ENCODE assay signal across 8 cellular contexts in the genomic region with DNA sequence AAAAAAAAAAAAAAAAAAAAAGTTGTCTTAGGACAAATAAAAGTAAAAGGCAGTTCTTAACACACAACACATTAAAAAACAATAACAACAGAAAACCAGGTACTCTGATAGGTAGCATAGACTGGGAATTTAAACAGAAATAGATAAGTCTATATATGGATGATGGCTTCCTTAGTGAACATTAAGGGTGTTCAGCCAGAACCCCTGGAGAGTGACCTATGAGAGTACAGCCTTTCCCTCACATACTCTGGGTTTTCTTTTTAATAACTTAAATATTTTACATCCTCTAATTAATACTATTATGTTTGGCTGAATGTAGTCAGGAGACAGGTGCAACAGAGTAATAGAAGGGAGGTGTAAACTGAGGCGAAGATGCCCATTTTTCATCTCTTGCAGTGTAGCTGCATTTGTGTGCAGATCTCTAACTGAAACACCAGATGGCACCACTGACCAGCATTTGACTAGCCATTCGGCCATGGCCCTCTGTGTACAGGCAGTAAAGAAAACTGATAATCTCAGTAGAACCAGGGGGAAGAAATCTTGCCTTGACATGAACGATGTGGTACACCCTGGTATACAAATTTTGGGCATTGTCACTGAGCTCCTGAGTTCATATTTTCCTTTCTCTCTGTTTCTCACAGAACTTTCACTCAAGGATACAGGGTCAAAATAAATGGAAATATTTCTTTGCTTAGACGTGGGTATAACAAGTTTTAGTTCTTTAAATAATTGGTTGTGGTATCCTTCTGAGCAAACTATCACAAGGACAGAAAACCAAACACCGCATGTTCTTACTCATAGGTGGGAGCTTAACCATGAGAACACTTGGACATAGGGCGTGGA. TPM values are rescaled to one million over a fixed set of nuclear protein-coding genes. Genes with fewer than 3 reads are reported as not detected.
DNase-seq lines count a peak whose midpoint lies in the region; ATAC-seq and TF ChIP-seq lines count a peak whose summit lies in the region.

No MANE protein-coding gene starts in this region.

- RAD21 ChIA-PET in HCT116 (lab: Charles Lee; ENCODE audit: low non-redundant PET in 1 of 2, low total read pairs in 2 of 2, uncharacterized antibody in 2 of 2, unreplicated experiment in 2 of 2), result interaction anchor here (0.6 to 1.4 kb wide), 6 partner anchors 61 to 626 kb away, joined by 3 to 12 read pairs (median 6); no protein-coding TSS in a partner anchor

- H2AFZ ChIP-seq in HCT116 (ENCODE audit: low read depth, low read length, poor library complexity, severe bottlenecking), result no peak overlapping the region

- H3K4me2 ChIP-seq in HCT116 (ENCODE audit: low read length), result no peak overlapping the region

- H3K9ac ChIP-seq in HCT116 (ENCODE audit: low read length), result no peak overlapping the region

- H3K9me3 ChIP-seq in HCT116 (ENCODE audit: control insufficient read depth in 1 of 2, insufficient read depth in 1 of 2, low read depth in 1 of 2, low read length in 2 of 2), result no peaks in the 10 kb centered on the region
- no peaks in the 10 kb centered on the region for H3K9me3 ChIP-seq in vagina

- peaks cover 98% of the 10 kb centered on the region for H3K36me3 Mint-ChIP-seq in activated T-cell treated with anti-CD3 and anti-CD28 coated beads, Interleukin-2, amount 50 U/mL, for 24 hours (ENCODE audit: low read depth)
- H3K36me3 Mint-ChIP-seq in activated B cell treated with CpG ODN at 0.5 μM for 24 hours (ENCODE audit: low read depth), result peaks cover 20% of the 10 kb centered on the region

- POLR2A ChIA-PET in HCT116 (lab: Charles Lee) (no interaction called here), activated B cell treated with CpG ODN at 0.5 μM for 24 hours (lab: Charles Lee) (no interaction called here)

- no TSS peak for BruUV-seq in HCT116 (replicated peaks; lab: Mats Ljungman, UMichigan)

- ATAC-seq in HCT116 (peak; percentile 95), activated B cell treated with CpG ODN at 0.5 μM for 24 hours (ENCODE audit: low read depth) (peak; percentile 85)

- CTCF ChIA-PET in HCT116 (lab: Charles Lee), result interaction anchor here (0.6 to 9.0 kb wide), 13 partner anchors 25 to 828 kb away, joined by 3 to 101 read pairs (median 4); a partner anchor contains a TSS
- CTCF ChIA-PET in activated B cell treated with CpG ODN at 0.5 μM for 24 hours (lab: Charles Lee), result interaction anchor here (0.6 to 2.7 kb wide), 9 partner anchors 30 to 929 kb away, joined by 3 to 31 read pairs (median 4); no protein-coding TSS in a partner anchor

- H3K27me3 ChIP-seq in HCT116 (ENCODE audit: insufficient read depth, low read length) (no peaks in the 10 kb centered on the region), vagina (no peaks in the 10 kb centered on the region)

- intact Hi-C loops in HCT116 (cut with micrococcal nuclease) (loop anchor here (1.0 to 10.0 kb wide), 4 partner anchors 61 to 827 kb away; no protein-coding TSS in a partner anchor), activated B cell treated with CpG ODN at 0.5 μM for 24 hours (cut with micrococcal nuclease) (loop anchor here (1.0 to 10.0 kb wide), 4 partner anchors 61 to 691 kb away; no protein-coding TSS in a partner anchor), vagina (cut with DNase I) (loop anchor here (5.0 to 10.0 kb wide), 2 partner anchors 55 to 217 kb away; a partner anchor contains a TSS)

- peak; percentile 69 to 74 (median 69) for TF ChIP-seq CTCF in HCT116 (IDR thresholded peaks at IDR 0.05 in 2 of 3, conservative IDR thresholded peaks at IDR 0.05 in 1 of 3; ENCODE audit: borderline replicate concordance in 1 of 3, insufficient read depth in 1 of 3, low read depth in 2 of 3, low read length in 2 of 3)
- no peak for TF ChIP-seq CTCF in activated B cell treated with CpG ODN at 0.5 μM for 24 hours (IDR thresholded peaks at IDR 0.05)
- peak; percentile 87 for TF ChIP-seq CTCF in epithelial cell of proximal tubule (conservative IDR thresholded peaks at IDR 0.05; ENCODE audit: low read depth, low read length)
- TF ChIP-seq CTCF in vagina (IDR thresholded peaks at IDR 0.05), result peak; percentile 63 to 74 (median 72)

- H4K20me1 ChIP-seq in HCT116 (ENCODE audit: insufficient read depth), result no peaks in the 10 kb centered on the region

- H3K4me3 ChIP-seq in HCT116 (replicated peaks in 1 of 2; ENCODE audit: low read depth in 1 of 2, low read length in 2 of 2) (no peak overlapping the region), epithelial cell of proximal tubule (ENCODE audit: low read depth, low read length) (no peak overlapping the region), vagina (no peak overlapping the region)

- H3K4me3 Mint-ChIP-seq in activated T-cell treated with anti-CD3 and anti-CD28 coated beads, Interleukin-2, amount 50 U/mL, for 24 hours, result no peak overlapping the region
- H3K4me3 Mint-ChIP-seq in activated B cell treated with CpG ODN at 0.5 μM for 24 hours, result no peak overlapping the region

- H3K79me2 ChIP-seq in HCT116 (ENCODE audit: insufficient read depth, low read length), result peaks cover 63% of the 10 kb centered on the region

- H3K27ac ChIP-seq in HCT116 (ENCODE audit: low read depth, low read length), result no peak overlapping the region
- no peak overlapping the region for H3K27ac ChIP-seq in vagina

- peaks cover 49% of the 10 kb centered on the region for H3K4me1 Mint-ChIP-seq in activated T-cell treated with anti-CD3 and anti-CD28 coated beads, Interleukin-2, amount 50 U/mL, for 24 hours (ENCODE audit: low read depth)
- H3K4me1 Mint-ChIP-seq in activated B cell treated with CpG ODN at 0.5 μM for 24 hours, result peaks cover 3% of the 10 kb centered on the region

- H3K4me1 ChIP-seq in HCT116 (ENCODE audit: control insufficient read depth in 1 of 2, insufficient read depth in 2 of 2, low read length in 2 of 2) (no peaks in the 10 kb centered on the region), vagina (no peaks in the 10 kb centered on the region)

- DNase-seq in activated T-cell treated with anti-CD3 and anti-CD28 coated beads, Interleukin-2, amount 50 U/mL, for 24 hours, result peak; percentile 45
- DNase-seq in activated T-cell treated with anti-CD3 and anti-CD28 coated beads for 4 hours (no peak), HCT116 (ENCODE audit: low read depth, low spot score) (peak; percentile 18), NCI-H1694 (lab: John Stamatoyannopoulos, UW) (peak; percentile 33), activated B cell treated with CpG ODN at 0.5 μM for 24 hours (no peak), epithelial cell of proximal tubule (ENCODE audit: low read depth) (no peak), mucosa of gallbladder (ENCODE audit: low spot score) (peak; percentile 31), vagina (ENCODE audit: extremely low spot score in 2 of 2) (no peak)

- H3K27me3 Mint-ChIP-seq in activated T-cell treated with anti-CD3 and anti-CD28 coated beads, Interleukin-2, amount 50 U/mL, for 24 hours, result no peaks in the 10 kb centered on the region
- no peaks in the 10 kb centered on the region for H3K27me3 Mint-ChIP-seq in activated B cell treated with CpG ODN at 0.5 μM for 24 hours

- no peak for TF ChIP-seq POLR2A in HCT116 (IDR thresholded peaks at IDR 0.05; ENCODE audit: borderline replicate concordance, extremely low read depth, insufficient read depth, insufficient read length)
- no peak for TF ChIP-seq POLR2A in vagina (IDR thresholded peaks at IDR 0.05)

- H3K36me3 ChIP-seq in HCT116 (ENCODE audit: control insufficient read depth in 1 of 2, insufficient read depth in 2 of 2, low read length in 2 of 2), result peaks cover 0 to 12% of the 10 kb centered on the region in 2 experiments; a peak in 1 of 4 replicates
- no peaks in the 10 kb centered on the region for H3K36me3 ChIP-seq in vagina

- H3K9me2 ChIP-seq in HCT116 (ENCODE audit: insufficient read depth), result no peaks in the 10 kb centered on the region

- no peak overlapping the region for H3K27ac Mint-ChIP-seq in activated T-cell treated with anti-CD3 and anti-CD28 coated beads, Interleukin-2, amount 50 U/mL, for 24 hours
- no peak overlapping the region for H3K27ac Mint-ChIP-seq in activated B cell treated with CpG ODN at 0.5 μM for 24 hours

- peak; percentile 89 for TF ChIP-seq RAD21 in HCT116 (IDR thresholded peaks at IDR 0.05; ENCODE audit: low read depth)

- no peaks in the 10 kb centered on the region for H3K9me3 Mint-ChIP-seq in activated T-cell treated with anti-CD3 and anti-CD28 coated beads, Interleukin-2, amount 50 U/mL, for 24 hours
- no peaks in the 10 kb centered on the region for H3K9me3 Mint-ChIP-seq in activated B cell treated with CpG ODN at 0.5 μM for 24 hours

TF ChIP-seq in HCT116, 20 proteins besides CTCF, POLR2A, EP300 and RAD21 (continues in another document):
- TF ChIP-seq POLR2AphosphoS5 (IDR thresholded peaks at IDR 0.05; ENCODE audit: low read depth, low read length) (no peak), CEBPB (IDR thresholded peaks at IDR 0.05; ENCODE audit: low read depth) (no peak), CBX3 (IDR thresholded peaks at IDR 0.05; ENCODE audit: low read depth) (no peak), SRF (IDR thresholded peaks at IDR 0.05; ENCODE audit: low read depth) (no peak), EZH2phosphoT487 (IDR thresholded peaks at IDR 0.05; ENCODE audit: borderline replicate concordance) (no peak), JUND (IDR thresholded peaks at IDR 0.05) (no peak), YY1 (IDR thresholded peaks at IDR 0.05; ENCODE audit: extremely low read depth, insufficient replicate concordance, low read depth, low read length) (no peak)
- TF ChIP-seq, protein P1, sequence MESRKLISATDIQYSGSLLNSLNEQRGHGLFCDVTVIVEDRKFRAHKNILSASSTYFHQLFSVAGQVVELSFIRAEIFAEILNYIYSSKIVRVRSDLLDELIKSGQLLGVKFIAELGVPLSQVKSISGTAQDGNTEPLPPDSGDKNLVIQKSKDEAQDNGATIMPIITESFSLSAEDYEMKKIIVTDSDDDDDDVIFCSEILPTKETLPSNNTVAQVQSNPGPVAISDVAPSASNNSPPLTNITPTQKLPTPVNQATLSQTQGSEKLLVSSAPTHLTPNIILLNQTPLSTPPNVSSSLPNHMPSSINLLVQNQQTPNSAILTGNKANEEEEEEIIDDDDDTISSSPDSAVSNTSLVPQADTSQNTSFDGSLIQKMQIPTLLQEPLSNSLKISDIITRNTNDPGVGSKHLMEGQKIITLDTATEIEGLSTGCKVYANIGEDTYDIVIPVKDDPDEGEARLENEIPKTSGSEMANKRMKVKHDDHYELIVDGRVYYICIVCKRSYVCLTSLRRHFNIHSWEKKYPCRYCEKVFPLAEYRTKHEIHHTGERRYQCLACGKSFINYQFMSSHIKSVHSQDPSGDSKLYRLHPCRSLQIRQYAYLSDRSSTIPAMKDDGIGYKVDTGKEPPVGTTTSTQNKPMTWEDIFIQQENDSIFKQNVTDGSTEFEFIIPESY (IDR thresholded peaks at IDR 0.05; ENCODE audit: extremely low read depth, insufficient replicate concordance, low read length), result no peak

RNA-seq across cellular contexts. Expression of a gene that starts 7.6 kb away (rescaled TPM):
- total RNA-seq in HCT116 (2021; ENCODE audit: unreplicated experiment) (60.3 TPM), activated B cell treated with CpG ODN at 0.5 μM for 24 hours (33.4 and 37.7 TPM in 2 replicates), epithelial cell of proximal tubule (31.8 and 53.0 TPM in 2 replicates), mucosa of gallbladder (16.6 TPM), vagina (7.6 TPM)
- polyA plus RNA-seq in HCT116 (2012), result 12.6 and 15.9 TPM in 2 replicates

RNA-seq across cellular contexts. Expression of a gene that starts 53.8 kb away (rescaled TPM):
- total RNA-seq in HCT116 (2021; ENCODE audit: unreplicated experiment) (3.5 TPM), activated B cell treated with CpG ODN at 0.5 μM for 24 hours (0.76 and 1.5 TPM in 2 replicates), epithelial cell of proximal tubule (5.1 and 8.2 TPM in 2 replicates), mucosa of gallbladder (7.2 TPM), vagina (5.6 TPM)
- 4.0 TPM in 2 replicates for polyA plus RNA-seq in HCT116 (2012)

Comparison
In these comparisons a context has a peak if more than half of its experiments do, and no peak if none do; other contexts are left out.
1. DNase-seq: peak in activated T-cell treated with anti-CD3 and anti-CD28 coated beads, Interleukin-2, amount 50 U/mL, for 24 hours (single experiment), HCT116 (single experiment), NCI-H1694 (single experiment) and mucosa of gallbladder (single experiment); none in activated T-cell treated with anti-CD3 and anti-CD28 coated beads for 4 hours (single experiment), activated B cell treated with CpG ODN at 0.5 μM for 24 hours (single experiment), epithelial cell of proximal tubule (single experiment) and vagina (0 of 2).